Comparison of ENCODE assay signal across 29 cellular contexts in the genomic region with DNA sequence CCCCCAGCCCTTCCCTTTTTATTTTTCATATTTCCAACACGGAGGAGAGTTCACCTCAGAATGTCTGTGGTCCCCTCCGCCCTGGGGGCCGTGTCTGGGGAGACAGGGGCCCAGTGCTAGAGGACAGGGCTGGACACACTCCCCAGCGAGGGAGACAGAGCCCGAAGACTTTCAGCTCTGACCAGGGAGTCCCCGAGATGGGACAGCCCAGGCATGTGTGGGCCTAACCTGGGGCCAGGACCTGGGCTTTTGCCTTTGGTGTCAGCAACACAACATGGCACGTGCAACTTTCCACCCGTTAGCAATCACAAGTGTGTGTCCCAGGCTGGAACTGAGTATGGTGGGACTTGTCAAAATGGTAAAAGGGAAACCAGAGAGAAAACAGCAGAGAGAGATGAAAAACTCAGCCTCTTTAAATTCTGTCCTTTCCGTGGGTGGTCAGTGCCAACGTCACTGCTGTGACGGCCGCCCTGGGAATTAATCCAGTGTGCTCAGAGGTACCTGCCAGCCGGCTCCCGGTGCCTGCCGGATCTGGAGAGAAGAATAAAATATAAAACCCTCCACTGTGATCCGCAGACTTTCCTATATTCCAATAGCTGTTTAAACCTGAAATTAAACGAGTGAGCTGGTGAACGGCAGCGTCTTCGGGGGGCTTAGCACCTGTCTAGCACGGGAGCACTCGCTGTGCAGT.
DNase-seq lines count a peak whose midpoint lies in the region; ATAC-seq and TF ChIP-seq lines count a peak whose summit lies in the region.
"Had no signal": no experiment of that assay in that cellular context is flagged by ENCODE, and none has a peak within 500 bp of the region (broad histone marks: within the 10 kb centered on the region; RNA-seq: fewer than 3 reads in every experiment).

No MANE protein-coding gene starts in this region.

- no TSS peak for BruUV-seq in A673 (replicated peaks; lab: Mats Ljungman, UMichigan)

- H3K9me3 ChIP-seq in A673 (ENCODE audit: low read depth, low read length, poor library complexity, severe bottlenecking) (no peaks in the 10 kb centered on the region), endodermal cell (ENCODE audit: control insufficient read depth, low read length) (peaks cover 7% of the 10 kb centered on the region), osteoblast (ENCODE audit: low read depth, low read length) (no peaks in the 10 kb centered on the region), esophagus squamous epithelium (peaks cover 0 to 3% (median 0%) of the 10 kb centered on the region in 3 donors)
- H3K9me3 ChIP-seq: SK-N-SH, testis, vagina had no signal

- H4K20me1 ChIP-seq in osteoblast (ENCODE audit: insufficient read depth, low read length) = no peaks in the 10 kb centered on the region

- H3K4me3 ChIP-seq in A673 (ENCODE audit: low read depth, low read length, poor library complexity, severe bottlenecking) = no peak overlapping the region
- no peak overlapping the region for H3K4me3 ChIP-seq in endodermal cell (ENCODE audit: low read length)
- H3K4me3 ChIP-seq in osteoblast (ENCODE audit: insufficient read depth, low read length) = peak overlapping the region; percentile 28
- no peak overlapping the region for H3K4me3 ChIP-seq in esophagus squamous epithelium
- H3K4me3 ChIP-seq: heart right ventricle, testis, vagina had no signal

- H3K4me1 Mint-ChIP-seq in HFFc6 (ENCODE audit: low read depth) (peaks cover 9% of the 10 kb centered on the region), endodermal cell (no peaks in the 10 kb centered on the region)
- H3K4me1 Mint-ChIP-seq in activated CD4-positive, alpha-beta T cell treated with anti-CD3 and anti-CD28 coated beads for 36 hours = no peaks in the 10 kb centered on the region

- H3K36me3 Mint-ChIP-seq in HFFc6 (ENCODE audit: low read depth) (no peaks in the 10 kb centered on the region), endodermal cell (ENCODE audit: low read depth) (no peaks in the 10 kb centered on the region)
- no peaks in the 10 kb centered on the region for H3K36me3 Mint-ChIP-seq in activated CD4-positive, alpha-beta T cell treated with anti-CD3 and anti-CD28 coated beads for 36 hours (ENCODE audit: low read depth)
- H3K36me3 Mint-ChIP-seq: CD8-positive, alpha-beta T cell; IgD-negative memory B cell; naive B cell had no signal

- H3K27ac ChIP-seq in A673 (ENCODE audit: low read depth, low read length, poor library complexity, severe bottlenecking) = peak overlapping the region; percentile 76
- H3K27ac ChIP-seq in endodermal cell (ENCODE audit: low read depth, low read length) = peak overlapping the region; percentile 24
- no peak overlapping the region for H3K27ac ChIP-seq in osteoblast (ENCODE audit: low read depth, low read length)
- no peak overlapping the region for H3K27ac ChIP-seq in esophagus squamous epithelium
- H3K27ac ChIP-seq: heart right ventricle, testis, vagina had no signal

- POLR2A ChIA-PET in A673 (lab: Charles Lee; ENCODE audit: low non-redundant PET) = no interaction called here
- POLR2A ChIA-PET in activated CD4-positive, alpha-beta T cell treated with anti-CD3 and anti-CD28 coated beads for 36 hours (lab: Charles Lee) = no interaction called here

- peak overlapping the region; percentile 41 for H2AFZ ChIP-seq in osteoblast (ENCODE audit: low read length)

- TF ChIP-seq POLR2A in esophagus squamous epithelium (IDR thresholded peaks at IDR 0.05) = no peak

- CTCF ChIA-PET in A673 (lab: Charles Lee) = no interaction called here
- CTCF ChIA-PET in activated CD4-positive, alpha-beta T cell treated with anti-CD3 and anti-CD28 coated beads for 36 hours (lab: Charles Lee) = interaction anchor here (1.3 kb wide), 1 partner anchor 292 kb away, joined by 4 read pairs; no protein-coding TSS in a partner anchor

- no peak overlapping the region for H3K9ac ChIP-seq in endodermal cell (ENCODE audit: extremely low read depth, low read length, poor library complexity, severe bottlenecking)
- H3K9ac ChIP-seq: SK-N-SH had no signal

- no peak for ATAC-seq in activated CD4-positive, alpha-beta T cell treated with anti-CD3 and anti-CD28 coated beads for 36 hours
- ATAC-seq in GM21423 (IDR thresholded peaks at IDR 0.05; ENCODE audit: unreplicated experiment) = no peak
- ATAC-seq: activated naive CD8-positive, alpha-beta T cell treated with anti-CD3 and anti-CD28 coated beads, Interleukin-2, amount 50 U/mL, for 24 hours; activated T-cell treated with anti-CD3 and anti-CD28 coated beads, Interleukin-2, amount 50 U/mL, for 72 hours; CD8-positive, alpha-beta T cell; heart right ventricle; left ventricle myocardium superior had no signal

- H3K4me3 Mint-ChIP-seq in HFFc6 (peak overlapping the region; percentile 14; the same call in 1 of the 2 replicates), endodermal cell (no peak overlapping the region)
- no peak overlapping the region for H3K4me3 Mint-ChIP-seq in activated CD4-positive, alpha-beta T cell treated with anti-CD3 and anti-CD28 coated beads for 36 hours
- H3K4me3 Mint-ChIP-seq: activated naive CD8-positive, alpha-beta T cell treated with anti-CD3 and anti-CD28 coated beads, Interleukin-2, amount 50 U/mL, for 24 hours; activated T-cell treated with anti-CD3 and anti-CD28 coated beads, Interleukin-2, amount 50 U/mL, for 72 hours; CD8-positive, alpha-beta T cell; central memory CD8-positive, alpha-beta T cell; IgD-negative memory B cell; naive B cell; T-helper 1 cell treated with Interleukin-12 subunit alpha and Interleukin-12 subunit beta and Interleukin-4 antibody, amounts not matched to agents 30 μg/mL and 1 μg/mL, for 36 hours had no signal

- H3K4me2 ChIP-seq in osteoblast (ENCODE audit: insufficient read depth, low read length) = peak overlapping the region; percentile 43
- H3K4me2 ChIP-seq: SK-N-SH had no signal

- H3K79me2 ChIP-seq in osteoblast (ENCODE audit: insufficient read depth, low read length) = no peaks in the 10 kb centered on the region

- H3K27ac Mint-ChIP-seq in HFFc6 (no peak overlapping the region), endodermal cell (no peak overlapping the region)
- H3K27ac Mint-ChIP-seq in activated CD4-positive, alpha-beta T cell treated with anti-CD3 and anti-CD28 coated beads for 36 hours = no peak overlapping the region
- H3K27ac Mint-ChIP-seq: activated naive CD8-positive, alpha-beta T cell treated with anti-CD3 and anti-CD28 coated beads, Interleukin-2, amount 50 U/mL, for 24 hours; activated T-cell treated with anti-CD3 and anti-CD28 coated beads, Interleukin-2, amount 50 U/mL, for 72 hours; CD8-positive, alpha-beta T cell; IgD-negative memory B cell; T-helper 1 cell treated with Interleukin-12 subunit alpha and Interleukin-12 subunit beta and Interleukin-4 antibody, amounts not matched to agents 30 μg/mL and 1 μg/mL, for 36 hours had no signal

- peaks cover 42% of the 10 kb centered on the region for H3K4me1 ChIP-seq in A673 (ENCODE audit: insufficient read depth, low read length, poor library complexity, severe bottlenecking)
- no peaks in the 10 kb centered on the region for H3K4me1 ChIP-seq in endodermal cell (ENCODE audit: control insufficient read depth, insufficient read depth, low read length)
- no peaks in the 10 kb centered on the region for H3K4me1 ChIP-seq in osteoblast (ENCODE audit: insufficient read depth, low read length)
- no peaks in the 10 kb centered on the region for H3K4me1 ChIP-seq in esophagus squamous epithelium
- H3K4me1 ChIP-seq: testis, vagina had no signal

- DNase-seq in A673 (ENCODE audit: low spot score) (no peak), HFFc6 (no peak), endodermal cell (peak; percentile 44), osteoblast (ENCODE audit: insufficient read length, low spot score, missing footprints) (no peak), ureter (ENCODE audit: low spot score) (no peak), esophagus squamous epithelium (lab: John Stamatoyannopoulos, UW) (no peak)
- no peak for DNase-seq in activated CD4-positive, alpha-beta T cell treated with anti-CD3 and anti-CD28 coated beads for 36 hours
- DNase-seq: activated CD4-positive, alpha-beta T cell treated with anti-CD3 and anti-CD28 coated beads, Interleukin-2, amount 50 U/mL, for 48 hours; activated naive CD4-positive, alpha-beta T cell; activated naive CD8-positive, alpha-beta T cell treated with anti-CD3 and anti-CD28 coated beads, Interleukin-2, amount 50 U/mL, for 24 hours; activated T-cell treated with anti-CD3 and anti-CD28 coated beads, Interleukin-2, amount 50 U/mL, for 72 hours; dermis blood vessel endothelial cell; HCEC 1CT; heart right ventricle; kidney; left ventricle myocardium superior; naive B cell; NCI-H1694; OCI-M1; SK-N-SH; small intestine; stimulated activated naive CD4-positive, alpha-beta T cell; testis had no signal

- intact Hi-C loops in A673 (cut with micrococcal nuclease; ENCODE audit: unreplicated experiment) = no loop called here
- intact Hi-C loops in esophagus squamous epithelium (cut with DNase I) = no loop called here
- intact Hi-C loops in activated CD4-positive, alpha-beta T cell treated with anti-CD3 and anti-CD28 coated beads for 36 hours (cut with DNase I, micrococcal nuclease) = no loop called here

- H3K27me3 Mint-ChIP-seq in HFFc6 (ENCODE audit: insufficient read depth) (peaks cover 16% of the 10 kb centered on the region), endodermal cell (ENCODE audit: insufficient read depth) (peaks cover 4% of the 10 kb centered on the region)
- H3K27me3 Mint-ChIP-seq in activated CD4-positive, alpha-beta T cell treated with anti-CD3 and anti-CD28 coated beads for 36 hours = peaks cover 4% of the 10 kb centered on the region
- H3K27me3 Mint-ChIP-seq: IgD-negative memory B cell, naive B cell had no signal

- 92% methylated on average over 14 to 22 of the region's 22 CpGs for WGBS in endodermal cell (ENCODE audit: insufficient coverage in 1 of 2, insufficient read length in 1 of 2), 2 experiments
- WGBS in esophagus squamous epithelium, 2 donors = 57 to 63% methylated on average over 15 to 19 of the region's 22 CpGs

- H3K27me3 ChIP-seq in A673 (replicated peaks; ENCODE audit: insufficient read depth, low read depth, low read length, poor library complexity) (no peaks in the 10 kb centered on the region), endodermal cell (ENCODE audit: control insufficient read depth, insufficient read depth, low read length, poor library complexity, severe bottlenecking) (no peaks in the 10 kb centered on the region), osteoblast (ENCODE audit: insufficient read depth, low read length) (no peaks in the 10 kb centered on the region), esophagus squamous epithelium (peaks cover 0 to 28% (median 0%) of the 10 kb centered on the region in 4 donors)
- H3K27me3 ChIP-seq: testis, vagina had no signal

- H3K9me3 Mint-ChIP-seq in HFFc6 (peaks cover 10% of the 10 kb centered on the region; the same call in 1 of the 2 replicates), endodermal cell (peaks cover 11% of the 10 kb centered on the region)
- H3K9me3 Mint-ChIP-seq in activated CD4-positive, alpha-beta T cell treated with anti-CD3 and anti-CD28 coated beads for 36 hours (ENCODE audit: low read depth) = no peaks in the 10 kb centered on the region
- H3K9me3 Mint-ChIP-seq: central memory CD8-positive, alpha-beta T cell had no signal

- H3K36me3 ChIP-seq in A673 (ENCODE audit: insufficient read depth, low read length, poor library complexity, severe bottlenecking) = no peaks in the 10 kb centered on the region
- no peaks in the 10 kb centered on the region for H3K36me3 ChIP-seq in endodermal cell (ENCODE audit: control insufficient read depth, insufficient read depth, low read length)
- no peaks in the 10 kb centered on the region for H3K36me3 ChIP-seq in osteoblast (ENCODE audit: insufficient read depth, low read length)
- no peaks in the 10 kb centered on the region for H3K36me3 ChIP-seq in esophagus squamous epithelium
- H3K36me3 ChIP-seq: heart right ventricle, vagina had no signal

- TF ChIP-seq CTCF in A673 (conservative IDR thresholded peaks at IDR 0.05; ENCODE audit: low read depth, low read length) (no peak), HFFc6 (IDR thresholded peaks at IDR 0.05) (no peak), endodermal cell (conservative IDR thresholded peaks at IDR 0.05) (no peak), osteoblast (IDR thresholded peaks at IDR 0.05; ENCODE audit: extremely low read depth, low read depth, low read length) (no peak), esophagus squamous epithelium (IDR thresholded peaks at IDR 0.05) (no peak)

Comparison
In these comparisons a context has a peak if more than half of its experiments do, and no peak if none do; other contexts are left out.
1. H3K27ac ChIP-seq: peak in A673 (single experiment) and endodermal cell (single experiment); none in osteoblast (single experiment) and esophagus squamous epithelium (0 of 4).